Comparison of ENCODE assay signal across 16 cellular contexts in the genomic region with DNA sequence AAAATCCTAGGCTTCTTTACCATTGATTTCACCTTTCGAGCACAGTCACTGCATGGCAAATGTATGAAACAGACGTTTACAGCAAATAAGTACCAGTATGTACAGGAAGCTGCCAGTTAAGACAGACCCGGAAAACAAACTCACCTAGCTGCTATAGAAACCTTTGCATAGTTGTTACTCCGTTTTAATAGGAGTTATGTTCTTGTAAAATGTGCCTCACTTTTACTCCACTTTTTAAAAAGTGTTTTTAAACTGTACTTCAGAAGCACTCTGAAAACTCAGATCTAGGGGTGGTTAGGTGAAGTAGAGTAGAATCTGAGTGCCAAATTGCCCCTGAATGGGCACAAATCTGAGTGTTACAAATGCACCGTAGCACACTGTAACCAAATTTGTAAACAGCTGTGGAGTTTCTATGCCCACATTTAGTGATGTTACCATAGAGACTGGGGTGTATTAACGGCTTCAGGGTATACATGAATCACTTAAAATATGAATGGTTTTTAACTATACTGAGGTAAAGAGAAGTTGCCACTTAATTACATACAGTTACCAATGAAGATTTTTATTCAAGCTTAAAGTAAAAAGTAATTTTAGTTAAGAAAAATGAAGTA. TPM values are rescaled to one million over a fixed set of nuclear protein-coding genes. Genes with fewer than 3 reads are reported as not detected.
A peak's percentile ranks its signal among the peaks of the same experiment; 100 is the strongest.
DNase-seq lines count a peak whose midpoint lies in the region; ATAC-seq, FAIRE-seq and TF ChIP-seq lines count a peak whose summit lies in the region.
"Had no signal": no experiment of that assay in that cellular context is flagged by ENCODE, and none has a peak within 500 bp of the region (broad histone marks: within the 10 kb centered on the region; RNA-seq: fewer than 3 reads in every experiment).

No MANE protein-coding gene starts in this region.

- FAIRE-seq in GM12892 (lab: Jason Lieb, UNC) (no peak), TTC549 (lab: Jason Lieb, UNC) (peak; percentile 80)
- FAIRE-seq: astrocyte, endometrium, kidney had no signal

- H3K36me3 ChIP-seq in left lung = peaks cover 0 to 64% of the 10 kb centered on the region in 2 donors

- no peak for TF ChIP-seq CTCF in CD4-positive, alpha-beta T cell (IDR thresholded peaks at IDR 0.05)
- no peak for TF ChIP-seq CTCF in left lung (IDR thresholded peaks at IDR 0.05)

- peaks cover 0 to 38% of the 10 kb centered on the region in 2 donors for H3K4me1 ChIP-seq in left lung
- H3K4me1 ChIP-seq: sigmoid colon had no signal

- no peaks in the 10 kb centered on the region for H3K9me3 ChIP-seq in CD4-positive, alpha-beta T cell (ENCODE audit: control insufficient read depth, low read length)
- H3K9me3 ChIP-seq in left lung = no peaks in the 10 kb centered on the region
- H3K9me3 ChIP-seq: BLaER1 treated with 17β-estradiol and CSF1 and Interleukin-3, amounts not matched to agents 10 nM and 100 nM; gastroesophageal sphincter; sigmoid colon had no signal

- no peaks in the 10 kb centered on the region for H3K27me3 Mint-ChIP-seq in CD4-positive, alpha-beta T cell

- TF ChIP-seq POLR2A in GM12892 (IDR thresholded peaks at IDR 0.05; ENCODE audit: low read depth, low read length) = 0 out of 2 replicates have a peak, but pooled peaks have one; percentile 15

- H3K27ac ChIP-seq in CD4-positive, alpha-beta T cell (ENCODE audit: low read depth, low read length) = peak overlapping the region; percentile 21
- H3K27ac ChIP-seq in left lung = no peak overlapping the region
- H3K27ac ChIP-seq: BLaER1 treated with 17β-estradiol and CSF1 and Interleukin-3, amounts not matched to agents 10 nM and 100 nM had no signal

- peak overlapping the region; percentile 74 for H3K27ac Mint-ChIP-seq in CD4-positive, alpha-beta T cell

- peaks cover 72% of the 10 kb centered on the region for H3K36me3 Mint-ChIP-seq in CD4-positive, alpha-beta T cell (ENCODE audit: low read depth)

- POLR2A ChIA-PET in CD4-positive, alpha-beta T cell (lab: Charles Lee) = interaction anchor here (1.0 to 2.9 kb wide), 7 partner anchors 8 to 273 kb away, joined by 3 to 17 read pairs (median 4); a partner anchor contains a TSS

- intact Hi-C loops in CD4-positive, alpha-beta T cell (cut with DNase I, micrococcal nuclease) = loop anchor here in 1 of 2 experiments (5.0 kb wide), 1 partner anchor 35 kb away; no protein-coding TSS in a partner anchor
- intact Hi-C loops in left lung (cut with DNase I) = no loop called here

- no peak for DNase-seq in CD4-positive, alpha-beta T cell
- DNase-seq in GM12892 (ENCODE audit: insufficient read length) (no peak), left lung (no peak), DMS79 (lab: John Stamatoyannopoulos, UW) (no peak), GOT3 (lab: John Stamatoyannopoulos, UW) (no peak)
- DNase-seq: kidney, NCI-H2171 treated with DMSO at 0.1 percent for 48 hours, OCI-M1, sigmoid colon had no signal

- CTCF ChIA-PET in CD4-positive, alpha-beta T cell (lab: Charles Lee) = interaction anchor here (0.6 to 1.2 kb wide), 7 partner anchors 8 to 70 kb away, joined by 3 to 7 read pairs (median 3); no protein-coding TSS in a partner anchor

- H3K27me3 ChIP-seq in CD4-positive, alpha-beta T cell (ENCODE audit: control insufficient read depth, insufficient read depth, low read length) = no peaks in the 10 kb centered on the region
- no peaks in the 10 kb centered on the region for H3K27me3 ChIP-seq in left lung
- H3K27me3 ChIP-seq: BLaER1 treated with 17β-estradiol and CSF1 and Interleukin-3, amounts not matched to agents 10 nM and 100 nM; gastroesophageal sphincter; sigmoid colon had no signal

- H3K9me3 Mint-ChIP-seq in CD4-positive, alpha-beta T cell = no peaks in the 10 kb centered on the region

- peak overlapping the region; percentile 43 for H3K4me3 Mint-ChIP-seq in CD4-positive, alpha-beta T cell

- H3K4me1 Mint-ChIP-seq in CD4-positive, alpha-beta T cell (ENCODE audit: low read depth) = peaks cover 50% of the 10 kb centered on the region

- H3K4me3 ChIP-seq in left lung = no peak overlapping the region
- H3K4me3 ChIP-seq: BLaER1 treated with 17β-estradiol and CSF1 and Interleukin-3, amounts not matched to agents 10 nM and 100 nM; gastroesophageal sphincter; sigmoid colon had no signal

- ATAC-seq in CD4-positive, alpha-beta T cell (ENCODE audit: poor library complexity) = peak; percentile 90
- ATAC-seq in left lung = peak; percentile 43
- ATAC-seq in GM19397 (IDR thresholded peaks at IDR 0.05; ENCODE audit: unreplicated experiment) = no peak
- no peak for ATAC-seq in HG02571 (IDR thresholded peaks at IDR 0.05; ENCODE audit: unreplicated experiment)
- ATAC-seq: gastroesophageal sphincter had no signal

RNA-seq across cellular contexts. Expression of a gene that starts 30.7 kb away (rescaled TPM):
- 10 to 100 TPM; 31.2 to 33.6 TPM for total RNA-seq in CD4-positive, alpha-beta T cell
- polyA plus RNA-seq in GM12892 (2012; ENCODE audit: missing spikeins) = 37.0 TPM
- total RNA-seq in left lung = 10 to 100 TPM; 70.8 to 87.4 TPM

RNA-seq across cellular contexts. Expression of a gene that starts 47.2 kb away (rescaled TPM):
- total RNA-seq in CD4-positive, alpha-beta T cell = 100 to 1,000 TPM; 173 to 176 TPM
- 50.6 TPM for polyA plus RNA-seq in GM12892 (2012; ENCODE audit: missing spikeins)
- total RNA-seq in left lung = 10 to 100 TPM; 84.5 to 86.6 TPM

RNA-seq across cellular contexts. Expression of a gene that starts 57.4 kb away (rescaled TPM):
- total RNA-seq in CD4-positive, alpha-beta T cell = 10 to 100 TPM; 14.9 to 18.5 TPM
- polyA plus RNA-seq in GM12892 (2012; ENCODE audit: missing spikeins) = 24.1 TPM
- 10 to 100 TPM; 22.4 to 25.0 TPM for total RNA-seq in left lung

Comparison
In these comparisons a context has a peak if more than half of its experiments do, and no peak if none do; other contexts are left out.
1. ATAC-seq: peak in CD4-positive, alpha-beta T cell (single experiment) and left lung (single experiment); none in GM19397 (single experiment) and HG02571 (single experiment).